8 cellular contexts compared by ENCODE assay signal in genomic region chr11:65558002-65558784, GRCh38. TPM values are rescaled to one million over a fixed set of nuclear protein-coding genes. Genes with fewer than 3 reads are reported as not detected.
DNase-seq lines count a peak whose midpoint lies in the region; ATAC-seq and TF ChIP-seq lines count a peak whose summit lies in the region.

Gene LTBP3, minus strand, starts transcription at chr11:65558359. Its CDS starts 400 bp downstream, at chr11:65557959.

- H3K27me3 ChIP-seq in esophagus squamous epithelium (no peaks in the 10 kb centered on the region), mononuclear cell (ENCODE audit: insufficient read depth, low read length) (no peaks in the 10 kb centered on the region), thyroid gland (no peaks in the 10 kb centered on the region)

- H3K36me3 ChIP-seq in esophagus squamous epithelium (peaks cover 0 to 11% (median 0%) of the 10 kb centered on the region in 3 donors), thyroid gland (no peaks in the 10 kb centered on the region)

- no peaks in the 10 kb centered on the region for H3K9me3 Mint-ChIP-seq in activated T-helper 1 cell treated with anti-CD3 and anti-CD28 coated beads, Interleukin-12 subunit alpha, Interleukin-12 subunit beta, Interleukin-2, Interleukin-4 antibody, amounts not matched to agents 30 ng/mL and 10 ng/mL and 1 ng/mL, durations not matched to agents 14 hours and 24 hours and 36 hours

- no peaks in the 10 kb centered on the region for H3K9me3 ChIP-seq in esophagus squamous epithelium
- no peaks in the 10 kb centered on the region for H3K9me3 ChIP-seq in mononuclear cell (ENCODE audit: low read depth, low read length)
- no peaks in the 10 kb centered on the region for H3K9me3 ChIP-seq in thyroid gland

- 0 to 1% methylated on average over 16 to 22 of the region's 77 CpGs for WGBS in esophagus squamous epithelium, 2 donors
- WGBS in thyroid gland, 2 donors, result 0 to 1% methylated on average over 50 to 60 of the region's 77 CpGs

- peak in 2 of 4 donors; percentile 19 to 51 for TF ChIP-seq POLR2A in esophagus squamous epithelium (IDR thresholded peaks at IDR 0.05)
- TF ChIP-seq POLR2A in thyroid gland (IDR thresholded peaks at IDR 0.05), result peak in 1 of 2 donors; percentile 40

- H3K27ac ChIP-seq in esophagus squamous epithelium (peak within 1 kb of the TSS; percentile 78 to 95 (median 92)), thyroid gland (peak within 1 kb of the TSS; percentile 94 to 100 (median 97))

- peak within 1 kb of the TSS; percentile 46 to 83 (median 63) for H3K4me3 ChIP-seq in esophagus squamous epithelium
- H3K4me3 ChIP-seq in mononuclear cell (ENCODE audit: low read length), result peak within 1 kb of the TSS; percentile 44
- peak within 1 kb of the TSS in 2 of 3 donors; percentile 20 to 55 for H3K4me3 ChIP-seq in thyroid gland (replicated peaks in 1 of 3)

- peak within 1 kb of the TSS; percentile 87 for H3K4me3 Mint-ChIP-seq in activated T-helper 1 cell treated with anti-CD3 and anti-CD28 coated beads, Interleukin-12 subunit alpha, Interleukin-12 subunit beta, Interleukin-2, Interleukin-4 antibody, amounts not matched to agents 30 ng/mL and 10 ng/mL and 1 ng/mL, durations not matched to agents 14 hours and 24 hours and 36 hours

- H3K4me1 ChIP-seq in esophagus squamous epithelium (peaks cover 58 to 80% (median 59%) of the 10 kb centered on the region in 3 donors), mononuclear cell (ENCODE audit: insufficient read depth, low read length) (peaks cover 46% of the 10 kb centered on the region), thyroid gland (peaks cover 48 to 62% of the 10 kb centered on the region in 2 donors)

- peak within 1 kb of the TSS; percentile 94 for H3K27ac Mint-ChIP-seq in activated T-helper 1 cell treated with anti-CD3 and anti-CD28 coated beads, Interleukin-12 subunit alpha, Interleukin-12 subunit beta, Interleukin-2, Interleukin-4 antibody, amounts not matched to agents 30 ng/mL and 10 ng/mL and 1 ng/mL, durations not matched to agents 14 hours and 24 hours and 36 hours

- peak; percentile 49 for DNase-seq in activated CD4-positive, alpha-beta T cell treated with anti-CD3 and anti-CD28 coated beads for 48 hours
- DNase-seq in activated CD4-positive, alpha-beta T cell treated with anti-CD3 and anti-CD28 coated beads for 1 hour, result no peak
- DNase-seq in NCI-H2171 treated with DMSO at 0.1 percent for 48 hours (lab: John Stamatoyannopoulos, UW) (peak; percentile 67), esophagus squamous epithelium (lab: John Stamatoyannopoulos, UW) (no peak), thyroid gland (peak; percentile 92 to 94)
- no peak for DNase-seq in activated T-helper 1 cell treated with anti-CD3 and anti-CD28 coated beads, Interleukin-12 subunit alpha, Interleukin-12 subunit beta, Interleukin-2, Interleukin-4 antibody, amounts not matched to agents 30 ng/mL and 10 ng/mL and 1 ng/mL, durations not matched to agents 14 hours and 24 hours and 36 hours (ENCODE audit: low spot score)

- H3K36me3 Mint-ChIP-seq in activated T-helper 1 cell treated with anti-CD3 and anti-CD28 coated beads, Interleukin-12 subunit alpha, Interleukin-12 subunit beta, Interleukin-2, Interleukin-4 antibody, amounts not matched to agents 30 ng/mL and 10 ng/mL and 1 ng/mL, durations not matched to agents 14 hours and 24 hours and 36 hours (ENCODE audit: low read depth), result peaks cover under 1% of the 10 kb centered on the region

- ATAC-seq in GM19397 (IDR thresholded peaks at IDR 0.05; ENCODE audit: unreplicated experiment), result no peak

- TF ChIP-seq CTCF in esophagus squamous epithelium (IDR thresholded peaks at IDR 0.05) (peak in 1 of 6 experiments; percentile 5), thyroid gland (IDR thresholded peaks at IDR 0.05) (peak in 1 of 6 experiments; percentile 9)

- H3K27me3 Mint-ChIP-seq in activated T-helper 1 cell treated with anti-CD3 and anti-CD28 coated beads, Interleukin-12 subunit alpha, Interleukin-12 subunit beta, Interleukin-2, Interleukin-4 antibody, amounts not matched to agents 30 ng/mL and 10 ng/mL and 1 ng/mL, durations not matched to agents 14 hours and 24 hours and 36 hours (ENCODE audit: insufficient read depth), result no peaks in the 10 kb centered on the region

- H3K4me1 Mint-ChIP-seq in activated T-helper 1 cell treated with anti-CD3 and anti-CD28 coated beads, Interleukin-12 subunit alpha, Interleukin-12 subunit beta, Interleukin-2, Interleukin-4 antibody, amounts not matched to agents 30 ng/mL and 10 ng/mL and 1 ng/mL, durations not matched to agents 14 hours and 24 hours and 36 hours (ENCODE audit: low read depth), result peaks cover 53% of the 10 kb centered on the region

- intact Hi-C loops in activated T-helper 1 cell treated with anti-CD3 and anti-CD28 coated beads, Interleukin-12 subunit alpha, Interleukin-12 subunit beta, Interleukin-2, Interleukin-4 antibody, amounts not matched to agents 30 ng/mL and 10 ng/mL and 1 ng/mL, durations not matched to agents 14 hours and 24 hours and 36 hours (cut with micrococcal nuclease), result no loop called here
- intact Hi-C loops in esophagus squamous epithelium (cut with DNase I), result no loop called here
- intact Hi-C loops in thyroid gland (cut with DNase I), result no loop called here

RNA-seq across cellular contexts. Expression of gene LTBP3, which starts in this region (rescaled TPM):
- 97.9 and 103 TPM in 2 replicates for total RNA-seq in activated T-helper 1 cell treated with anti-CD3 and anti-CD28 coated beads, Interleukin-12 subunit alpha, Interleukin-12 subunit beta, Interleukin-2, Interleukin-4 antibody, amounts not matched to agents 30 ng/mL and 10 ng/mL and 1 ng/mL, durations not matched to agents 14 hours and 24 hours and 36 hours
- total RNA-seq in esophagus squamous epithelium, result 10 to 100 TPM; 28.1 to 87.5 (median 54.0) TPM
- total RNA-seq in mononuclear cell, result 25.6 TPM
- total RNA-seq in thyroid gland, result 100 to 1,000 TPM; 195 to 277 (median 222) TPM

Comparison
In these comparisons a context has a peak if more than half of its experiments do, and no peak if none do; other contexts are left out.
1. DNase-seq: peak in activated CD4-positive, alpha-beta T cell treated with anti-CD3 and anti-CD28 coated beads for 48 hours (single experiment), NCI-H2171 treated with DMSO at 0.1 percent for 48 hours (single experiment) and thyroid gland (2 of 2); none in activated CD4-positive, alpha-beta T cell treated with anti-CD3 and anti-CD28 coated beads for 1 hour (single experiment), activated T-helper 1 cell treated with anti-CD3 and anti-CD28 coated beads, Interleukin-12 subunit alpha, Interleukin-12 subunit beta, Interleukin-2, Interleukin-4 antibody, amounts not matched to agents 30 ng/mL and 10 ng/mL and 1 ng/mL, durations not matched to agents 14 hours and 24 hours and 36 hours (single experiment) and esophagus squamous epithelium (single experiment).
2. Peak in every context shown above with its lines, with median percentiles within 50 percentile points of each other: H3K4me3 ChIP-seq.